In genomic region chr18:6920099-6920955, GRCh38 we compare ENCODE assay signal across 8 cellular contexts.
A peak's percentile ranks its signal among the peaks of the same experiment; 100 is the strongest.
DNase-seq lines count a peak whose midpoint lies in the region; ATAC-seq, FAIRE-seq and TF ChIP-seq lines count a peak whose summit lies in the region.

No MANE protein-coding gene starts in this region.

- no peaks in the 10 kb centered on the region for H3K36me3 Mint-ChIP-seq in MCF 10A (ENCODE audit: insufficient read depth, unreplicated experiment)

- peaks cover 6% of the 10 kb centered on the region for H3K4me1 Mint-ChIP-seq in MCF 10A (ENCODE audit: insufficient read depth, unreplicated experiment)

- no peaks in the 10 kb centered on the region for H3K9me1 ChIP-seq in keratinocyte (ENCODE audit: control insufficient read depth, extremely low read depth, insufficient read depth, low read length)

- no peaks in the 10 kb centered on the region for H3K27me3 Mint-ChIP-seq in MCF 10A (ENCODE audit: insufficient read depth, unreplicated experiment)

- no peaks in the 10 kb centered on the region for H3K4me1 ChIP-seq in keratinocyte (ENCODE audit: control insufficient read depth, extremely low read depth, insufficient read depth, low read length)

- H3K27ac ChIP-seq in keratinocyte (ENCODE audit: control insufficient read depth, insufficient read depth, low read length) = no peak overlapping the region

- TF ChIP-seq CTCF in MCF 10A (IDR thresholded peaks at IDR 0.05; ENCODE audit: unreplicated experiment) = peak; percentile 83
- TF ChIP-seq CTCF in keratinocyte (optimal IDR thresholded peaks at IDR 0.05 in 1 of 3, IDR thresholded peaks at IDR 0.05 in 1 of 3, conservative IDR thresholded peaks at IDR 0.05 in 1 of 3; ENCODE audit: extremely low read depth in 1 of 3, insufficient read depth in 2 of 3, low read length in 3 of 3) = peak; percentile 76 to 97 (median 84)

- peak; percentile 44 for FAIRE-seq in keratinocyte (lab: Jason Lieb, UNC)

- intact Hi-C loops in MCF 10A (cut with micrococcal nuclease) = loop anchor here (1.0 kb wide), 3 partner anchors 80 to 257 kb away; no protein-coding TSS in a partner anchor

- H3K4me2 ChIP-seq in keratinocyte (ENCODE audit: control insufficient read depth, extremely low read depth, insufficient read depth, low read depth, low read length) = no peak overlapping the region

- DNase-seq in EH (ENCODE audit: low read depth) (peak; percentile 64), HS-5 (ENCODE audit: low read depth) (peak; percentile 22), NOMO-1 treated with dmso at 0.1 percent for 144 hours (lab: John Stamatoyannopoulos, UW; ENCODE audit: unreplicated experiment) (peak; percentile 2), MCF 10A (ENCODE audit: unreplicated experiment) (peak; percentile 75), keratinocyte (ENCODE audit: low read depth, low spot score) (peak; percentile 19), stromal cell of bone marrow (ENCODE audit: low read depth) (peak; percentile 38)

- dilution Hi-C loops in keratinocyte (cut with MboI; ENCODE audit: extremely low pct_ligation_motif_present, low sequenced_read_pairs) = no loop called here

- CTCF ChIA-PET in MCF 10A (lab: Yijun Ruan, JAX) = interaction anchor here (0.6 to 9.0 kb wide), 42 partner anchors 9 to 1592 kb away, joined by 3 to 208 read pairs (median 4); no protein-coding TSS in a partner anchor

- H3K27me3 ChIP-seq in keratinocyte (ENCODE audit: control insufficient read depth, extremely low read depth, insufficient read depth, low read length) = peaks cover 5% of the 10 kb centered on the region

- H3K36me3 ChIP-seq in keratinocyte (ENCODE audit: control insufficient read depth in 2 of 2, extremely low read depth in 1 of 2, insufficient read depth in 2 of 2, low read length in 2 of 2) = no peaks in the 10 kb centered on the region

- no TSS peak for BruUV-seq in MCF 10A (replicated peaks; lab: Mats Ljungman, UMichigan)

- no peak overlapping the region for H3K4me3 ChIP-seq in keratinocyte (ENCODE audit: control insufficient read depth in 2 of 3, extremely low read depth in 1 of 3, insufficient read depth in 2 of 3, low read depth in 1 of 3, low read length in 3 of 3)

- no peaks in the 10 kb centered on the region for H4K20me1 ChIP-seq in keratinocyte (ENCODE audit: control insufficient read depth, extremely low read depth, insufficient read depth, low read length)

- no peak overlapping the region for H3K4me3 Mint-ChIP-seq in MCF 10A (ENCODE audit: unreplicated experiment)

- ATAC-seq in GM19023 (IDR thresholded peaks at IDR 0.05; ENCODE audit: unreplicated experiment) = no peak
- no peak for ATAC-seq in HG02981 (IDR thresholded peaks at IDR 0.05; ENCODE audit: unreplicated experiment)

- H3K27ac Mint-ChIP-seq in MCF 10A (ENCODE audit: low read depth, unreplicated experiment) = no peak overlapping the region

- no peak overlapping the region for H3K9ac ChIP-seq in keratinocyte (ENCODE audit: control insufficient read depth, extremely low read depth, insufficient read depth, low read length)

- H2AFZ ChIP-seq in keratinocyte (ENCODE audit: control insufficient read depth, low read length) = no peak overlapping the region

- H3K9me3 ChIP-seq in keratinocyte (ENCODE audit: control insufficient read depth, low read depth, low read length) = no peaks in the 10 kb centered on the region

- POLR2A ChIA-PET in MCF 10A (lab: Yijun Ruan, JAX) = interaction anchor here (0.8 to 2.3 kb wide), 8 partner anchors 35 to 102 kb away, joined by 3 to 8 read pairs (median 4); no protein-coding TSS in a partner anchor

- H3K9me3 Mint-ChIP-seq in MCF 10A (ENCODE audit: unreplicated experiment) = no peaks in the 10 kb centered on the region

- no peaks in the 10 kb centered on the region for H3K79me2 ChIP-seq in keratinocyte (ENCODE audit: control insufficient read depth, insufficient read depth, low read length)

Comparison
In these comparisons a context has a peak if more than half of its experiments do, and no peak if none do; other contexts are left out.
1. DNase-seq: peak in every context shown above with its lines; median percentile 75 in MCF 10A; 64 in EH; 38 in stromal cell of bone marrow; 22 in HS-5; 19 in keratinocyte; 2 in NOMO-1 treated with dmso at 0.1 percent for 144 hours.